ENCODE assay signal across 33 cellular contexts in genomic region chr5:168728812-168729211, GRCh38.
"Had no signal": no experiment of that assay in that cellular context is flagged by ENCODE, and none has a peak within 500 bp of the region (broad histone marks: within the 10 kb centered on the region; RNA-seq: fewer than 3 reads in every experiment).

No MANE protein-coding gene starts in this region.

- ATAC-seq: activated naive CD4-positive, alpha-beta T cell treated with anti-CD3 and anti-CD28 coated beads, Interleukin-2, amount 50 U/mL, for 72 hours; activated naive CD8-positive, alpha-beta T cell treated with anti-CD3 and anti-CD28 coated beads, Interleukin-2, amount 50 U/mL, for 24 hours; activated T-cell treated with anti-CD3 and anti-CD28 coated beads, Interleukin-2, amount 50 U/mL, for 4 hours; activated T-cell treated with anti-CD3 and anti-CD28 coated beads, Interleukin-2, amount 50 U/mL, for 72 hours; activated T-helper 17 cell treated with anti-CD3 and anti-CD28 coated beads, Interleukin-2, amount 50 U/mL, for 72 hours; body of pancreas had no signal

- H3K4me1 ChIP-seq: adrenal gland, ascending aorta, body of pancreas, breast epithelium had no signal

- H3K27me3 ChIP-seq: adrenal gland, ascending aorta, body of pancreas, brain microvascular endothelial cell, breast epithelium, cardiac muscle cell had no signal

- FAIRE-seq: astrocyte, bronchial epithelial cell, colon had no signal

- H3K9me3 ChIP-seq: body of pancreas had no signal

- H3K4me3 ChIP-seq: adrenal gland, ascending aorta, body of pancreas, breast epithelium, cardiac muscle cell had no signal

- H3K27ac ChIP-seq: adrenal gland, ascending aorta, body of pancreas, brain microvascular endothelial cell, breast epithelium, cardiac muscle cell had no signal

- H3K36me3 ChIP-seq: adrenal gland, ascending aorta, brain microvascular endothelial cell, breast epithelium, cardiac muscle cell had no signal

- DNase-seq: activated effector memory CD4-positive, alpha-beta T cell treated with anti-CD3 and anti-CD28 coated beads, Interleukin-2, amount 50 U/mL, for 16 hours; activated effector memory CD4-positive, alpha-beta T cell treated with Interleukin-2 at 50 U/mL for 16 hours; activated gamma-delta T cell; activated gamma-delta T cell treated with Interleukin-2 at 50 U/mL for 16 hours; activated naive CD4-positive, alpha-beta T cell; activated naive CD4-positive, alpha-beta T cell treated with anti-CD3 and anti-CD28 coated beads for 36 hours; activated naive CD4-positive, alpha-beta T cell treated with anti-CD3 and anti-CD28 coated beads, Interleukin-2, amount 10 ng/mL, durations not matched to agents 7 days and 5 days; activated naive CD4-positive, alpha-beta T cell treated with anti-CD3 and anti-CD28 coated beads, Interleukin-2, amount 50 U/mL, for 16 hours; activated naive CD4-positive, alpha-beta T cell treated with Interleukin-2 at 50 U/mL for 16 hours; activated naive CD8-positive, alpha-beta T cell treated with anti-CD3 and anti-CD28 coated beads for 36 hours; activated naive CD8-positive, alpha-beta T cell treated with anti-CD3 and anti-CD28 coated beads, Interleukin-2, amount 10 ng/mL, durations not matched to agents 7 days and 5 days; activated naive CD8-positive, alpha-beta T cell treated with anti-CD3 and anti-CD28 coated beads, Interleukin-2, amount 50 U/mL, for 24 hours; activated T-cell treated with anti-CD3 and anti-CD28 coated beads, Interleukin-2, amount 50 U/mL, for 4 hours; activated T-cell treated with anti-CD3 and anti-CD28 coated beads, Interleukin-2, amount 50 U/mL, for 48 hours; activated T-cell treated with anti-CD3 and anti-CD28 coated beads, Interleukin-2, amount 50 U/mL, for 72 hours; adrenal gland; amniotic stem cell; amygdala; anterior cingulate cortex; aorta; body of pancreas; brain microvascular endothelial cell; caudate nucleus; central memory CD4-positive, alpha-beta T cell; cerebellar nuclear complex had no signal
